In genomic region chr7:70883750-70884445, GRCh38 we compare ENCODE assay signal across 20 cellular contexts.
"Had no signal": no experiment of that assay in that cellular context is flagged by ENCODE, and none has a peak within 500 bp of the region (broad histone marks: within the 10 kb centered on the region; RNA-seq: fewer than 3 reads in every experiment).

No MANE protein-coding gene starts in this region.

- H3K4me1 Mint-ChIP-seq: memory B cell; nephron; stimulated activated naive B cell treated with anti-CD40 and anti-IgM and Interleukin-4, amounts not matched to agents 10 μg/mL and 1 μg/mL and 100 μg/mL, for 72 hours; stimulated activated naive CD8-positive, alpha-beta T cell treated with anti-CD3 and anti-CD28 coated beads, Interleukin-15, amount 100 ng/mL, for 72 hours had no signal

- H3K4me1 ChIP-seq: esophagus muscularis mucosa, gastroesophageal sphincter, left ventricle myocardium inferior, lower lobe of right lung, testis, tibial nerve had no signal

- H3K27ac Mint-ChIP-seq: memory B cell; mesothelial cell of epicardium; nephron; stimulated activated naive B cell treated with anti-CD40 and anti-IgM and Interleukin-4, amounts not matched to agents 10 μg/mL and 1 μg/mL and 100 μg/mL, for 72 hours; stimulated activated naive CD8-positive, alpha-beta T cell treated with anti-CD3 and anti-CD28 coated beads, Interleukin-15, amount 100 ng/mL, for 72 hours had no signal

- DNase-seq: effector memory CD4-positive, alpha-beta T cell; glutamatergic neuron; kidney; left cardiac atrium; left ventricle myocardium inferior; lower lobe of right lung; posterior cingulate gyrus; stimulated activated CD4-positive, alpha-beta T cell treated with anti-CD3 and anti-CD28 coated beads, Interleukin-2, amount 100 ng/mL, for 24 hours; stimulated activated CD4-positive, alpha-beta T cell treated with anti-CD3 and anti-CD28 coated beads, Interleukin-4, amount 100 ng/mL, for 4 hours; stimulated activated naive B cell treated with anti-CD40 and anti-IgM and Interleukin-4, amounts not matched to agents 10 μg/mL and 1 μg/mL and 100 μg/mL, for 72 hours; stimulated activated naive CD8-positive, alpha-beta T cell treated with anti-CD3 and anti-CD28 coated beads, Interleukin-15, amount 100 ng/mL, for 72 hours; testis had no signal

- H3K4me3 ChIP-seq: esophagus muscularis mucosa, gastroesophageal sphincter, left ventricle myocardium inferior, lower lobe of right lung, testis, tibial nerve had no signal

- H3K9me3 ChIP-seq: esophagus muscularis mucosa, lower lobe of right lung, testis had no signal

- ATAC-seq: gastroesophageal sphincter; left cardiac atrium; lower lobe of right lung; sciatic nerve; stimulated activated naive B cell treated with anti-CD40 and anti-IgM and Interleukin-4, amounts not matched to agents 10 μg/mL and 1 μg/mL and 100 μg/mL, for 72 hours; stimulated activated naive CD8-positive, alpha-beta T cell treated with anti-CD3 and anti-CD28 coated beads, Interleukin-15, amount 100 ng/mL, for 72 hours had no signal

- H3K36me3 Mint-ChIP-seq: mesothelial cell of epicardium; stimulated activated naive B cell treated with anti-CD40 and anti-IgM and Interleukin-4, amounts not matched to agents 10 μg/mL and 1 μg/mL and 100 μg/mL, for 72 hours had no signal

- H3K36me3 ChIP-seq: esophagus muscularis mucosa, gastroesophageal sphincter, left ventricle myocardium inferior, lower lobe of right lung, tibial nerve had no signal

- H3K27me3 Mint-ChIP-seq: stimulated activated naive CD8-positive, alpha-beta T cell treated with anti-CD3 and anti-CD28 coated beads, Interleukin-15, amount 100 ng/mL, for 72 hours had no signal

- H3K4me3 Mint-ChIP-seq: memory B cell; mesothelial cell of epicardium; nephron; stimulated activated naive B cell treated with anti-CD40 and anti-IgM and Interleukin-4, amounts not matched to agents 10 μg/mL and 1 μg/mL and 100 μg/mL, for 72 hours; stimulated activated naive CD8-positive, alpha-beta T cell treated with anti-CD3 and anti-CD28 coated beads, Interleukin-15, amount 100 ng/mL, for 72 hours had no signal

- H3K27me3 ChIP-seq: testis, tibial nerve had no signal

- H3K27ac ChIP-seq: epithelial cell of prostate, esophagus muscularis mucosa, gastroesophageal sphincter, left ventricle myocardium inferior, lower lobe of right lung, testis, tibial nerve had no signal
